Comparison of ENCODE assay signal across 24 cellular contexts in the genomic region with DNA sequence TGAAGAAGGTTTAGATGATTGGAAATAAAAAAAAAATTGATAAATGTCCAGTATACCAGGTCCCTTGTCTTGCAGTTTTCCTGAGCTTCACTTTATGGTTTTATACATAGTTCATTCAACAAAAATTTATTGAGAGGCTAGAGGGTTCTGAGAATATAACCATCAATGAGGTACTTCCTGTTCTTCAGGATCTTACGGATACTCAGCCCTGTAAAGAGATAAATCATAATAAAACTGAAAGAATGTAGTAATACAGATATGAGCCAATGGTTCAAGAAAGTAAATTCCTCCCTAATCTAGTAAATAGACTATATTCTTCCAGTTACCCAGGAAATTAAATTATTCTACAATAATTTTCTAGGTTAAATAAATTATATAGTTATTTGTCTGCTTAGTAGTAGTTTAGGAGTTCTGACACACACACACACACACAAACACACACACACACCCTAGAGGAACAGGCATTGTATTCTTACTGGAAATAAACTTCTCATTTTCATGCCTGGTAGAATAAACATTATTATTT.
"Had no signal": no experiment of that assay in that cellular context is flagged by ENCODE, and none has a peak within 500 bp of the region (broad histone marks: within the 10 kb centered on the region; RNA-seq: fewer than 3 reads in every experiment).

No MANE protein-coding gene starts in this region.

- H3K4me1 ChIP-seq: lower lobe of right lung, sigmoid colon had no signal

- FAIRE-seq: keratinocyte had no signal

- H3K9me3 ChIP-seq: heart right ventricle, lower lobe of right lung, sigmoid colon, upper lobe of left lung had no signal

- H3K4me1 Mint-ChIP-seq: brain had no signal

- H3K36me3 Mint-ChIP-seq: activated naive CD4-positive, alpha-beta T cell treated with anti-CD3 and anti-CD28 coated beads, Interleukin-2, amount 10 ng/mL, durations not matched to agents 7 days and 5 days; brain had no signal

- DNase-seq: activated B cell treated with CpG ODN at 0.5 μM for 24 hours; activated CD4-positive, alpha-beta T cell treated with anti-CD3 and anti-CD28 coated beads, Interleukin-2, amount 10 ng/mL, durations not matched to agents 7 days and 5 days; activated CD8-positive, alpha-beta memory T cell treated with anti-CD3 and anti-CD28 coated beads, Interleukin-2, amount 50 U/mL, for 48 hours; activated effector memory CD4-positive, alpha-beta T cell treated with anti-CD3 and anti-CD28 coated beads, Interleukin-2, amount 50 U/mL, for 16 hours; activated naive CD4-positive, alpha-beta T cell treated with anti-CD3 and anti-CD28 coated beads, Interleukin-2, amount 10 ng/mL, durations not matched to agents 7 days and 5 days; activated T-cell treated with anti-CD3 and anti-CD28 coated beads, Interleukin-2, amount 50 U/mL, for 4 hours; aorta; dermis blood vessel endothelial cell; effector CD8-positive, alpha-beta T cell; erythroblast; heart right ventricle; lower lobe of right lung; mesendoderm; naive thymus-derived CD4-positive, alpha-beta T cell; retina; sigmoid colon; stimulated activated CD4-positive, alpha-beta T cell treated with anti-CD3 and anti-CD28 coated beads, Interleukin-15, amount 100 ng/mL, for 24 hours; stimulated activated naive B cell treated with anti-CD40 and anti-IgM and Interleukin-4, amounts not matched to agents 10 μg/mL and 1 μg/mL and 100 μg/mL, for 72 hours had no signal

- H3K27me3 Mint-ChIP-seq: activated B cell treated with CpG ODN at 0.5 μM for 24 hours; activated CD4-positive, alpha-beta T cell treated with anti-CD3 and anti-CD28 coated beads, Interleukin-2, amount 10 ng/mL, durations not matched to agents 7 days and 5 days; activated naive CD4-positive, alpha-beta T cell treated with anti-CD3 and anti-CD28 coated beads, Interleukin-2, amount 10 ng/mL, durations not matched to agents 7 days and 5 days; brain; naive thymus-derived CD4-positive, alpha-beta T cell; progenitor cell of endocrine pancreas; stimulated activated naive B cell treated with anti-CD40 and anti-IgM and Interleukin-4, amounts not matched to agents 10 μg/mL and 1 μg/mL and 100 μg/mL, for 72 hours had no signal

- H3K27ac ChIP-seq: heart right ventricle, lower lobe of right lung, sigmoid colon, upper lobe of left lung had no signal

- H3K36me3 ChIP-seq: heart right ventricle, lower lobe of right lung, sigmoid colon, upper lobe of left lung had no signal

- H3K27me3 ChIP-seq: heart right ventricle, sigmoid colon, upper lobe of left lung had no signal

- H3K9me3 Mint-ChIP-seq: activated CD4-positive, alpha-beta T cell treated with anti-CD3 and anti-CD28 coated beads, Interleukin-2, amount 10 ng/mL, durations not matched to agents 7 days and 5 days; activated naive CD4-positive, alpha-beta T cell treated with anti-CD3 and anti-CD28 coated beads, Interleukin-2, amount 10 ng/mL, durations not matched to agents 7 days and 5 days; activated T-cell treated with anti-CD3 and anti-CD28 coated beads, Interleukin-2, amount 50 U/mL, for 4 hours; brain; T-helper 1 cell treated with Interleukin-12 subunit alpha and Interleukin-12 subunit beta and Interleukin-4 antibody, amounts not matched to agents 30 μg/mL and 1 μg/mL, for 36 hours had no signal

- H3K4me3 Mint-ChIP-seq: activated B cell treated with CpG ODN at 0.5 μM for 24 hours; activated CD4-positive, alpha-beta T cell treated with anti-CD3 and anti-CD28 coated beads, Interleukin-2, amount 10 ng/mL, durations not matched to agents 7 days and 5 days; activated naive CD4-positive, alpha-beta T cell treated with anti-CD3 and anti-CD28 coated beads, Interleukin-2, amount 10 ng/mL, durations not matched to agents 7 days and 5 days; activated T-cell treated with anti-CD3 and anti-CD28 coated beads, Interleukin-2, amount 50 U/mL, for 4 hours; brain; naive thymus-derived CD4-positive, alpha-beta T cell; stimulated activated naive B cell treated with anti-CD40 and anti-IgM and Interleukin-4, amounts not matched to agents 10 μg/mL and 1 μg/mL and 100 μg/mL, for 72 hours; T-helper 1 cell treated with Interleukin-12 subunit alpha and Interleukin-12 subunit beta and Interleukin-4 antibody, amounts not matched to agents 30 μg/mL and 1 μg/mL, for 36 hours had no signal

- H3K27ac Mint-ChIP-seq: activated B cell treated with CpG ODN at 0.5 μM for 24 hours; activated CD4-positive, alpha-beta T cell treated with anti-CD3 and anti-CD28 coated beads, Interleukin-2, amount 10 ng/mL, durations not matched to agents 7 days and 5 days; activated naive CD4-positive, alpha-beta T cell treated with anti-CD3 and anti-CD28 coated beads, Interleukin-2, amount 10 ng/mL, durations not matched to agents 7 days and 5 days; brain; naive thymus-derived CD4-positive, alpha-beta T cell; progenitor cell of endocrine pancreas; stimulated activated naive B cell treated with anti-CD40 and anti-IgM and Interleukin-4, amounts not matched to agents 10 μg/mL and 1 μg/mL and 100 μg/mL, for 72 hours; T-helper 1 cell treated with Interleukin-12 subunit alpha and Interleukin-12 subunit beta and Interleukin-4 antibody, amounts not matched to agents 30 μg/mL and 1 μg/mL, for 36 hours had no signal

- ATAC-seq: activated T-cell treated with anti-CD3 and anti-CD28 coated beads, Interleukin-2, amount 50 U/mL, for 4 hours; heart right ventricle; lower lobe of right lung; naive thymus-derived CD4-positive, alpha-beta T cell; stimulated activated naive B cell treated with anti-CD40 and anti-IgM and Interleukin-4, amounts not matched to agents 10 μg/mL and 1 μg/mL and 100 μg/mL, for 72 hours had no signal

- H3K4me3 ChIP-seq: heart right ventricle, lower lobe of right lung, sigmoid colon, smooth muscle cell, upper lobe of left lung had no signal
